Comparison of ENCODE assay signal across 8 cellular contexts in genomic region chr5:177303121-177303924, GRCh38. TPM values are rescaled to one million over a fixed set of nuclear protein-coding genes. Genes with fewer than 3 reads are reported as not detected.
DNase-seq lines count a peak whose midpoint lies in the region; ATAC-seq and TF ChIP-seq lines count a peak whose summit lies in the region.

PRELID1 (plus strand) TSS chr5:177303799; CDS start chr5:177303986, 187 bp downstream.
RAB24 (minus strand) TSS chr5:177303719; CDS start chr5:177303288, 431 bp downstream.

- H3K9ac ChIP-seq in liver (ENCODE audit: low read depth in 1 of 2, low read length in 2 of 2) = peak within 1 kb of the TSS; percentile 87 to 89

- WGBS in liver = under 1% methylated on average over 100 of the region's 100 CpGs

- no peaks in the 10 kb centered on the region for H3K9me3 ChIP-seq in liver (ENCODE audit: control insufficient read depth in 4 of 4, low read length in 3 of 4)

- DNase-seq in AG09319 (ENCODE audit: extremely low read depth, low read depth) (peak; percentile 48), NCI-H526 treated with DMSO at 0.1 percent for 48 hours (lab: John Stamatoyannopoulos, UW) (peak; percentile 35), dermis blood vessel endothelial cell (peak; percentile 92)
- peak; percentile 78 to 82 for DNase-seq in activated CD4-positive, alpha-beta T cell treated with anti-CD3 and anti-CD28 coated beads, Interleukin-2, amount 50 U/mL, for 24 hours (ENCODE audit: low read depth in 1 of 2, low spot score in 1 of 2)
- DNase-seq in stimulated activated CD4-positive, alpha-beta T cell treated with anti-CD3 and anti-CD28 coated beads, Interleukin-4, amount 100 ng/mL, for 24 hours = peak; percentile 91

- peak within 1 kb of the TSS; percentile 84 to 89 for H3K27ac ChIP-seq in liver (ENCODE audit: low read depth in 1 of 2, low read length in 2 of 2)

- peaks cover 13 to 42% (median 29%) of the 10 kb centered on the region in 4 donors for H3K4me1 ChIP-seq in liver (ENCODE audit: control insufficient read depth in 4 of 4, insufficient read depth in 4 of 4, low read length in 3 of 4)

- H3K36me3 ChIP-seq in liver (ENCODE audit: control insufficient read depth in 4 of 4, insufficient read depth in 3 of 4, low read depth in 1 of 4, low read length in 3 of 4) = peaks cover 6 to 16% (median 11%) of the 10 kb centered on the region in 4 donors

- H3K27me3 ChIP-seq in liver (ENCODE audit: control insufficient read depth in 4 of 4, insufficient read depth in 4 of 4, low read length in 3 of 4) = no peaks in the 10 kb centered on the region

- peak within 1 kb of the TSS; percentile 72 to 97 (median 94) for H3K4me3 ChIP-seq in liver (ENCODE audit: low read depth in 1 of 3, low read length in 3 of 3)

- ATAC-seq in GM18909 (IDR thresholded peaks at IDR 0.05; ENCODE audit: poor library complexity, unreplicated experiment) (peak; percentile 72), HG03175 (IDR thresholded peaks at IDR 0.05; ENCODE audit: unreplicated experiment) (peak; percentile 73)

- TF ChIP-seq CTCF in AG09319 (IDR thresholded peaks at IDR 0.05; ENCODE audit: low read depth, low read length) = peak; percentile 27
- no peak for TF ChIP-seq CTCF in liver (IDR thresholded peaks at IDR 0.05; ENCODE audit: low read depth, low read length, missing input control)

- no peak for TF ChIP-seq RAD21 in liver (IDR thresholded peaks at IDR 0.05)

TF ChIP-seq in liver, 16 proteins besides CTCF, POLR2A, EP300 and RAD21:
- TF ChIP-seq YY1 (IDR thresholded peaks at IDR 0.05) (peak; percentile 32), REST (IDR thresholded peaks at IDR 0.05) (no peak), RXRA (IDR thresholded peaks at IDR 0.05) (no peak), ZBTB33 (IDR thresholded peaks at IDR 0.05) (no peak), ATF3 (IDR thresholded peaks at IDR 0.05) (no peak), FOXA1 (IDR thresholded peaks at IDR 0.05) (no peak), MAX (IDR thresholded peaks at IDR 0.05) (no peak), HNF4G (IDR thresholded peaks at IDR 0.05) (no peak), GABPA (IDR thresholded peaks at IDR 0.05 in 1 of 2, conservative IDR thresholded peaks at IDR 0.05 in 1 of 2) (peak; percentile 52 to 89)

RNA-seq across cellular contexts. Expression of gene PRELID1, which starts in this region (rescaled TPM):
- 125 and 161 TPM in 2 replicates for total RNA-seq in dermis blood vessel endothelial cell
- total RNA-seq in liver = 10 to 100 TPM; 47.9 to 58.4 TPM
- 100 to 1,000 TPM; 112 to 200 TPM for polyA plus RNA-seq in liver

RNA-seq across cellular contexts. Expression of gene RAB24, which starts in this region (rescaled TPM):
- total RNA-seq in dermis blood vessel endothelial cell (12.8 and 20.8 TPM in 2 replicates), liver (10 to 100 TPM in 1 of 2 donors, 1 to 10 TPM in 1; 8.5 to 10.3 TPM)
- 10 to 100 TPM; 13.8 to 19.0 TPM for polyA plus RNA-seq in liver

Comparison
In these comparisons a context has a peak if more than half of its experiments do, and no peak if none do; other contexts are left out.
1. Peak in every context shown above with its lines: DNase-seq, ATAC-seq, H3K4me3 ChIP-seq and H3K27ac ChIP-seq.
2. DNase-seq: peak in every context shown above with its lines; median percentile 92 in dermis blood vessel endothelial cell; 91 in stimulated activated CD4-positive, alpha-beta T cell treated with anti-CD3 and anti-CD28 coated beads, Interleukin-4, amount 100 ng/mL, for 24 hours; 80 in activated CD4-positive, alpha-beta T cell treated with anti-CD3 and anti-CD28 coated beads, Interleukin-2, amount 50 U/mL, for 24 hours; 48 in AG09319; 35 in NCI-H526 treated with DMSO at 0.1 percent for 48 hours.